Comparison of ENCODE assay signal across 8 cellular contexts in the genomic region with DNA sequence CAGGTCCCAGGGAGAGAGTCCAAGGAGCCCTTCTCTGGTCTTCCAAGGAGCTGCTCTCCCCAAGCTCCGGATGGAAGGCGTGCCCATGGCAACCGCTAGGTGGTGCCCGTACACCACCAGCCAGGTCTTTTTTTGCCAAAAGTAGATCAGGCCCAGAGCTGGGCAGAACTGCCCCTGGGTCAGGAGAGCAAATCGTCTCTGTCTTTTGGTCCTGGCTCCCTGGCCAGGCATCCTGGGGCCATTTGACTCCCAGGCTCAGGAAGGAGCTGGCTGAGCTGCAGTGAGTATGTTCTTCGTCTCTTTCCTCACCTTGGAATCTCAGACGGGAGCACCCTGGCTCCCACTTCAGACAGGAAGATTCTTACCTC. TPM values are rescaled to one million over a fixed set of nuclear protein-coding genes. Genes with fewer than 3 reads are reported as not detected.
DNase-seq lines count a peak whose midpoint lies in the region; ATAC-seq and TF ChIP-seq lines count a peak whose summit lies in the region.

No MANE protein-coding gene starts in this region.

- peak overlapping the region; percentile 77 for H3K27ac ChIP-seq in Panc1 (ENCODE audit: low read length)

- intact Hi-C loops in Panc1 (cut with micrococcal nuclease; ENCODE audit: unreplicated experiment) = loop anchor here (2.0 to 5.0 kb wide), 2 partner anchors 37 to 47 kb away; no protein-coding TSS in a partner anchor

- H3K27me3 ChIP-seq in Panc1 (ENCODE audit: control insufficient read depth, insufficient read depth, low read length) = no peaks in the 10 kb centered on the region

- no peaks in the 10 kb centered on the region for H3K9me3 ChIP-seq in Panc1 (ENCODE audit: control insufficient read depth, insufficient read depth, low read depth, low read length)

- peak; percentile 20 for DNase-seq in NCI-H2107 treated with DMSO at 0.1 percent for 48 hours (lab: John Stamatoyannopoulos, UW; ENCODE audit: unreplicated experiment)
- DNase-seq in NCI-H2107 (lab: John Stamatoyannopoulos, UW) = no peak
- peak in 72 of 76 experiments; percentile 20 to 87 (median 67) for DNase-seq in HUDEP-2 (lab: John Stamatoyannopoulos, UW; ENCODE audit: unreplicated experiment in 76 of 76)
- DNase-seq in Panc1 (ENCODE audit: low read depth, low spot score) = peak; percentile 73
- DNase-seq in activated T-cell treated with anti-CD3 and anti-CD28 coated beads, Interleukin-2, amount 50 U/mL, for 72 hours = peak; percentile 80 to 88
- peak; percentile 66 for DNase-seq in fibroblast of gingiva (ENCODE audit: low read depth)
- peak; percentile 34 to 80 (median 68) for DNase-seq in stimulated activated naive CD4-positive, alpha-beta T cell (lab: John Stamatoyannopoulos, UW)

- peak overlapping the region; percentile 22 for H3K27ac Mint-ChIP-seq in activated T-cell treated with anti-CD3 and anti-CD28 coated beads, Interleukin-2, amount 50 U/mL, for 72 hours
- peak overlapping the region in 2 of 3 experiments; percentile 74 to 83 for H3K27ac Mint-ChIP-seq in nephron

- peak overlapping the region; percentile 12 to 56 for H3K4me3 Mint-ChIP-seq in activated T-cell treated with anti-CD3 and anti-CD28 coated beads, Interleukin-2, amount 50 U/mL, for 72 hours
- H3K4me3 Mint-ChIP-seq in nephron = no peak overlapping the region

- in situ Hi-C loops in Panc1 (cut with HindIII; ENCODE audit: low pct_unique_long_range_greater_than_20kb, low sequenced_read_pairs) = no loop called here

- no TSS peak for BruUV-seq in Panc1 (replicated peaks; lab: Mats Ljungman, UMichigan)

- no peaks in the 10 kb centered on the region for H3K36me3 ChIP-seq in Panc1 (ENCODE audit: control insufficient read depth, insufficient read depth, low read length)

- H3K4me1 ChIP-seq in Panc1 (ENCODE audit: control insufficient read depth, insufficient read depth, low read length) = peaks cover 41% of the 10 kb centered on the region

- POLR2A ChIA-PET in Panc1 (lab: Charles Lee) = no interaction called here

- H3K4me1 Mint-ChIP-seq in activated T-cell treated with anti-CD3 and anti-CD28 coated beads, Interleukin-2, amount 50 U/mL, for 72 hours (ENCODE audit: low read depth) = peaks cover 51% of the 10 kb centered on the region
- peaks cover 11% of the 10 kb centered on the region for H3K4me1 Mint-ChIP-seq in nephron

- no peaks in the 10 kb centered on the region for H3K27me3 Mint-ChIP-seq in activated T-cell treated with anti-CD3 and anti-CD28 coated beads, Interleukin-2, amount 50 U/mL, for 72 hours (ENCODE audit: low read depth)
- H3K27me3 Mint-ChIP-seq in nephron (ENCODE audit: low read depth) = peaks cover 18% of the 10 kb centered on the region

- no peaks in the 10 kb centered on the region for H3K9me3 Mint-ChIP-seq in activated T-cell treated with anti-CD3 and anti-CD28 coated beads, Interleukin-2, amount 50 U/mL, for 72 hours
- H3K9me3 Mint-ChIP-seq in nephron = no peaks in the 10 kb centered on the region

- CTCF ChIA-PET in Panc1 (lab: Charles Lee) = interaction anchor here (0.6 to 3.1 kb wide), 8 partner anchors 31 to 981 kb away, joined by 3 to 34 read pairs (median 4); no protein-coding TSS in a partner anchor

- TF ChIP-seq CTCF in Panc1 (IDR thresholded peaks at IDR 0.05) = peak; percentile 94
- TF ChIP-seq CTCF in nephron (IDR thresholded peaks at IDR 0.05; ENCODE audit: unreplicated experiment in 3 of 3) = peak; percentile 96 to 98 (median 97)

- no peak overlapping the region for H3K4me3 ChIP-seq in Panc1 (ENCODE audit: low read depth in 2 of 2, low read length in 2 of 2)

- H3K36me3 Mint-ChIP-seq in activated T-cell treated with anti-CD3 and anti-CD28 coated beads, Interleukin-2, amount 50 U/mL, for 72 hours (ENCODE audit: insufficient read depth in 2 of 2) = no peaks in the 10 kb centered on the region
- H3K36me3 Mint-ChIP-seq in nephron (ENCODE audit: low read depth) = no peaks in the 10 kb centered on the region

- peak; percentile 81 for ATAC-seq in Panc1
- ATAC-seq in activated T-cell treated with anti-CD3 and anti-CD28 coated beads, Interleukin-2, amount 50 U/mL, for 72 hours (replicated peaks in 1 of 2) = peak; percentile 93 to 94

RNA-seq across cellular contexts. Expression of a gene that starts 24.6 kb away (rescaled TPM):
- 48.5 TPM for total RNA-seq in Panc1 (2021; ENCODE audit: unreplicated experiment)
- 80.9 TPM for polyA plus RNA-seq in Panc1 (2012; ENCODE audit: insufficient read length)
- total RNA-seq in activated T-cell treated with anti-CD3 and anti-CD28 coated beads, Interleukin-2, amount 50 U/mL, for 72 hours = 100 to 1,000 TPM; 192 to 208 TPM

RNA-seq across cellular contexts. Expression of a gene that starts 25.0 kb away (rescaled TPM):
- not detected for total RNA-seq in Panc1 (2021; ENCODE audit: unreplicated experiment)
- not detected for polyA plus RNA-seq in Panc1 (2012; ENCODE audit: insufficient read length)
- total RNA-seq in activated T-cell treated with anti-CD3 and anti-CD28 coated beads, Interleukin-2, amount 50 U/mL, for 72 hours = not detected

RNA-seq across cellular contexts. Expression of a gene that starts 52.7 kb away (rescaled TPM):
- total RNA-seq in Panc1 (2021; ENCODE audit: unreplicated experiment) = 1.2 TPM
- polyA plus RNA-seq in Panc1 (2012; ENCODE audit: insufficient read length) = 0.64 TPM
- total RNA-seq in activated T-cell treated with anti-CD3 and anti-CD28 coated beads, Interleukin-2, amount 50 U/mL, for 72 hours = 1 to 10 TPM; 3.0 to 4.3 TPM

RNA-seq across cellular contexts. Expression of a gene that starts 53.8 kb away (rescaled TPM):
- total RNA-seq in Panc1 (2021; ENCODE audit: unreplicated experiment) = 0.80 TPM
- 2.3 TPM for polyA plus RNA-seq in Panc1 (2012; ENCODE audit: insufficient read length)
- not detected for total RNA-seq in activated T-cell treated with anti-CD3 and anti-CD28 coated beads, Interleukin-2, amount 50 U/mL, for 72 hours

Comparison
In these comparisons a context has a peak if more than half of its experiments do, and no peak if none do; other contexts are left out.
1. H3K4me3 Mint-ChIP-seq: peak in activated T-cell treated with anti-CD3 and anti-CD28 coated beads, Interleukin-2, amount 50 U/mL, for 72 hours (2 of 2); none in nephron (0 of 3).